Comparison of ENCODE assay signal across 8 cellular contexts in genomic region chr3:101813817-101814440, GRCh38. TPM values are rescaled to one million over a fixed set of nuclear protein-coding genes. Genes with fewer than 3 reads are reported as not detected.
DNase-seq lines count a peak whose midpoint lies in the region; ATAC-seq and TF ChIP-seq lines count a peak whose summit lies in the region.

No MANE protein-coding gene starts in this region.

- no peak overlapping the region for H3K27ac ChIP-seq in Karpas-422 (ENCODE audit: low read length)

- peaks cover 24% of the 10 kb centered on the region for H3K36me3 Mint-ChIP-seq in activated CD4-positive, alpha-beta T cell treated with anti-CD3 and anti-CD28 coated beads, Interleukin-2, amount 10 ng/mL, durations not matched to agents 7 days and 5 days (ENCODE audit: low read depth)

- no peaks in the 10 kb centered on the region for H3K9me3 Mint-ChIP-seq in activated CD4-positive, alpha-beta T cell treated with anti-CD3 and anti-CD28 coated beads, Interleukin-2, amount 10 ng/mL, durations not matched to agents 7 days and 5 days

- POLR2A ChIA-PET in activated CD4-positive, alpha-beta T cell treated with anti-CD3 and anti-CD28 coated beads, Interleukin-2, amount 10 ng/mL, durations not matched to agents 7 days and 5 days (lab: Charles Lee) = no interaction called here

- no peaks in the 10 kb centered on the region for H3K79me2 ChIP-seq in Karpas-422 (ENCODE audit: low read length)

- peak; percentile 54 for ATAC-seq in mucosa of descending colon
- ATAC-seq in HG03095 (IDR thresholded peaks at IDR 0.05; ENCODE audit: unreplicated experiment) = no peak

- H3K4me1 Mint-ChIP-seq in activated CD4-positive, alpha-beta T cell treated with anti-CD3 and anti-CD28 coated beads, Interleukin-2, amount 10 ng/mL, durations not matched to agents 7 days and 5 days = peaks cover 40% of the 10 kb centered on the region

- intact Hi-C loops in mucosa of descending colon (cut with DNase I, micrococcal nuclease) = loop anchor here (2.0 to 5.0 kb wide), 2 partner anchors 411 to 413 kb away; no protein-coding TSS in a partner anchor

- H3K9ac ChIP-seq in Karpas-422 (ENCODE audit: low read length) = no peak overlapping the region

- H3K9me2 ChIP-seq in Karpas-422 (replicated peaks; ENCODE audit: insufficient read depth, low read length) = no peaks in the 10 kb centered on the region

- no peak overlapping the region for H3K4me3 ChIP-seq in Karpas-422 (ENCODE audit: low read length)
- H3K4me3 ChIP-seq in cardiac fibroblast (replicated peaks in 1 of 2; ENCODE audit: low read depth in 2 of 2, low read length in 2 of 2) = no peak overlapping the region
- no peak overlapping the region for H3K4me3 ChIP-seq in mucosa of descending colon

- H3K9me3 ChIP-seq in Karpas-422 (ENCODE audit: low read length) (no peaks in the 10 kb centered on the region), mucosa of descending colon (no peaks in the 10 kb centered on the region)

- H4K20me1 ChIP-seq in Karpas-422 (ENCODE audit: insufficient read depth, low read depth, low read length) = no peaks in the 10 kb centered on the region

- no peak overlapping the region for H2AFZ ChIP-seq in Karpas-422 (ENCODE audit: low read length)

- no peaks in the 10 kb centered on the region for H3K27me3 Mint-ChIP-seq in activated CD4-positive, alpha-beta T cell treated with anti-CD3 and anti-CD28 coated beads, Interleukin-2, amount 10 ng/mL, durations not matched to agents 7 days and 5 days

- H3K27me3 ChIP-seq in Karpas-422 (ENCODE audit: low read length) = no peaks in the 10 kb centered on the region

- no peak overlapping the region for H3K27ac Mint-ChIP-seq in activated CD4-positive, alpha-beta T cell treated with anti-CD3 and anti-CD28 coated beads, Interleukin-2, amount 10 ng/mL, durations not matched to agents 7 days and 5 days

- TF ChIP-seq CTCF in cardiac fibroblast (IDR thresholded peaks at IDR 0.05; ENCODE audit: low read depth, low read length) = peak; percentile 38
- TF ChIP-seq CTCF in mucosa of descending colon (IDR thresholded peaks at IDR 0.05) = no peak

- CTCF ChIA-PET in activated CD4-positive, alpha-beta T cell treated with anti-CD3 and anti-CD28 coated beads, Interleukin-2, amount 10 ng/mL, durations not matched to agents 7 days and 5 days (lab: Charles Lee) = interaction anchor here (0.7 to 1.6 kb wide), 9 partner anchors 9 to 415 kb away, joined by 3 to 7 read pairs (median 4); no protein-coding TSS in a partner anchor

- H3K36me3 ChIP-seq in Karpas-422 (ENCODE audit: insufficient read depth, low read length) (0 out of 2 replicates have a peak, but pooled peaks cover 8% of the 10 kb centered on the region), mucosa of descending colon (ENCODE audit: low read depth) (no peaks in the 10 kb centered on the region)

- peaks cover 7% of the 10 kb centered on the region for H3K4me1 ChIP-seq in Karpas-422 (ENCODE audit: low read length)
- peaks cover 7% of the 10 kb centered on the region for H3K4me1 ChIP-seq in mucosa of descending colon (ENCODE audit: low read depth)

- DNase-seq in COLO829 (ENCODE audit: low spot score) = peak; percentile 41
- DNase-seq in Karpas-422 = peak; percentile 70
- peak; percentile 64 for DNase-seq in cardiac fibroblast (ENCODE audit: low read depth in 2 of 2)
- no peak for DNase-seq in mucosa of descending colon
- DNase-seq in stimulated activated CD4-positive, alpha-beta T cell treated with anti-CD3 and anti-CD28 coated beads, Interleukin-1b, Interleukin-23, amount 100 ng/mL, for 48 hours = no peak
- no peak for DNase-seq in cerebellum (ENCODE audit: low spot score)
- no peak for DNase-seq in activated CD4-positive, alpha-beta T cell treated with anti-CD3 and anti-CD28 coated beads, Interleukin-2, amount 10 ng/mL, durations not matched to agents 7 days and 5 days

- no peak overlapping the region for H3K4me3 Mint-ChIP-seq in activated CD4-positive, alpha-beta T cell treated with anti-CD3 and anti-CD28 coated beads, Interleukin-2, amount 10 ng/mL, durations not matched to agents 7 days and 5 days

- no peak overlapping the region for H3K4me2 ChIP-seq in Karpas-422 (ENCODE audit: low read depth, low read length, poor library complexity, severe bottlenecking)

RNA-seq across cellular contexts. Expression of gene NXPE3, which starts 34.9 kb away (rescaled TPM):
- total RNA-seq in Karpas-422 (2014; rRNA removed; shearing (Covaris generic); ENCODE audit: low replicate concordance) = 18.6 and 20.2 TPM in 2 replicates
- total RNA-seq in mucosa of descending colon (10 to 100 TPM in 1 of 3 donors, 1 to 10 TPM in 2; 1.7 to 15.1 (median 3.8) TPM), cerebellum (12.3 TPM)
- 10 to 100 TPM; 28.5 to 29.5 TPM for total RNA-seq in activated CD4-positive, alpha-beta T cell treated with anti-CD3 and anti-CD28 coated beads, Interleukin-2, amount 10 ng/mL, durations not matched to agents 7 days and 5 days

RNA-seq across cellular contexts. Expression of gene NFKBIZ, which starts 35.4 kb away (rescaled TPM):
- total RNA-seq in Karpas-422 (2014; rRNA removed; shearing (Covaris generic); ENCODE audit: low replicate concordance) = 0.76 and 6.3 TPM in 2 replicates
- 10 to 100 TPM; 85.0 to 97.5 (median 91.5) TPM for total RNA-seq in mucosa of descending colon
- total RNA-seq in cerebellum = 4.0 TPM
- total RNA-seq in activated CD4-positive, alpha-beta T cell treated with anti-CD3 and anti-CD28 coated beads, Interleukin-2, amount 10 ng/mL, durations not matched to agents 7 days and 5 days = 10 to 100 TPM; 33.7 to 37.7 TPM

Comparison
In these comparisons a context has a peak if more than half of its experiments do, and no peak if none do; other contexts are left out.
1. DNase-seq: peak in COLO829 (single experiment), Karpas-422 (single experiment) and cardiac fibroblast (2 of 2); none in mucosa of descending colon (0 of 3), stimulated activated CD4-positive, alpha-beta T cell treated with anti-CD3 and anti-CD28 coated beads, Interleukin-1b, Interleukin-23, amount 100 ng/mL, for 48 hours (single experiment), cerebellum (single experiment) and activated CD4-positive, alpha-beta T cell treated with anti-CD3 and anti-CD28 coated beads, Interleukin-2, amount 10 ng/mL, durations not matched to agents 7 days and 5 days (single experiment).